Comparison of ENCODE assay signal across 1 cellular context in genomic region chr9:85401998-85402397, GRCh38.
TF ChIP-seq lines count a peak whose summit lies in the region.

No MANE protein-coding gene starts in this region.

TF ChIP-seq in H1, 55 proteins besides CTCF, POLR2A, EP300 and RAD21:
- TF ChIP-seq E2F6 (IDR thresholded peaks at IDR 0.05) = no peak
- TF ChIP-seq EGR1 (IDR thresholded peaks at IDR 0.05; ENCODE audit: borderline replicate concordance, low read depth, low read length) = no peak
- no peak for TF ChIP-seq NANOG (IDR thresholded peaks at IDR 0.05; ENCODE audit: insufficient read depth, low read depth, low read length, poor library complexity, severe bottlenecking)
- no peak for TF ChIP-seq EZH2 (IDR thresholded peaks at IDR 0.05; ENCODE audit: low read depth, low read length, severe bottlenecking)
- no peak for TF ChIP-seq GABPA (IDR thresholded peaks at IDR 0.05; ENCODE audit: borderline replicate concordance, insufficient read depth, low read length)
- TF ChIP-seq GTF2F1 (IDR thresholded peaks at IDR 0.05; ENCODE audit: borderline replicate concordance, low read depth, low read length) = no peak
- no peak for TF ChIP-seq SIN3A (conservative IDR thresholded peaks at IDR 0.05 in 1 of 2, IDR thresholded peaks at IDR 0.05 in 1 of 2; ENCODE audit: low read depth in 1 of 2, low read length in 2 of 2)
- TF ChIP-seq JUND (IDR thresholded peaks at IDR 0.05; ENCODE audit: low read length) = no peak
